Comparison of ENCODE assay signal across 9 cellular contexts in the genomic region with DNA sequence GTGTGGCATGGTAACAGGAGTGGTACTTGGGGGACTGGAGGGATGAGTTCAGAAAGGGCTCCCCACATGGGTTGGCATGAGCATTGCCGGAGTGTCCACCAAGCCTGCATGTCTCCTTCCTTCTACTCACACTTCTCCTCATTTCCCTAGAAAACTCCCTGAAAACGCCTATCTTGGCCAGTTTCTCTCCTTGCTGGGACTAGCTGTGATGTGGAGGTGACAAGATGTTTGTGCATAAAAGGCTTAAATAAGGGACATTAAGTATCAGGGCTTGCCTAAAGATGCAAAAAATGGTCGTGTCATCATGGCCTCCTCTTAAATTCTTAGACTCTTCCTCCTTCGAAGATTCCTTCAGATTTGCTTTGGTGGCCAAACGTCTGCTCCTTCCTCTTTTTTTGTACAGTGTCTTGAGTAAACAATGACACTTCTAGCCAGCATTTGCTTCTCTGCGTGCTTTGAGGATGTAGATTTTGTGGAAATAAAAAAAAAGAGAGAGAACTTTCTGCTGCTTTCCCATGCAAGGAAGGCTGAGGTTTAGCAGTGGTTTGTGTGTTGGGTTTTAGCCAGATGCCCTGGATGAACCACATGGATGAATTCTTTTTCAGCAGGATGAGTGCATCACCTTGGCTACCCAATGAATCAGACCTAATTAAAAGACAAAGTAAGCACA.
A peak's percentile ranks its signal among the peaks of the same experiment; 100 is the strongest.
DNase-seq lines count a peak whose midpoint lies in the region; ATAC-seq, FAIRE-seq and TF ChIP-seq lines count a peak whose summit lies in the region.
"Had no signal": no experiment of that assay in that cellular context is flagged by ENCODE, and none has a peak within 500 bp of the region (broad histone marks: within the 10 kb centered on the region; RNA-seq: fewer than 3 reads in every experiment).

No MANE protein-coding gene starts in this region.

- H3K27ac ChIP-seq in HL-60 (replicated peaks) (peak overlapping the region; percentile 69), WERI-Rb-1 (no peak overlapping the region), A673 (ENCODE audit: low read depth, low read length, poor library complexity, severe bottlenecking) (no peak overlapping the region)

- CTCF ChIA-PET in A673 (lab: Charles Lee) = no interaction called here

- no peak for TF ChIP-seq POLR2A in H54 (IDR thresholded peaks at IDR 0.05; ENCODE audit: low read depth, low read length)

- H3K36me3 ChIP-seq in WERI-Rb-1 = no peaks in the 10 kb centered on the region
- no peaks in the 10 kb centered on the region for H3K36me3 ChIP-seq in A673 (ENCODE audit: insufficient read depth, low read length, poor library complexity, severe bottlenecking)

- FAIRE-seq in H54 (lab: Jason Lieb, UNC) = no peak

- POLR2A ChIA-PET in A673 (lab: Charles Lee; ENCODE audit: low non-redundant PET) = no interaction called here

- DNase-seq in AG08396 (ENCODE audit: low spot score) (peak; percentile 27), HL-60 (ENCODE audit: low read depth in 1 of 2, low spot score in 1 of 2) (peak; percentile 68 to 90), WERI-Rb-1 (no peak), left colon (no peak), H54 (ENCODE audit: insufficient read length, low spot score) (no peak), A673 (ENCODE audit: low spot score) (no peak)
- DNase-seq: activated T-cell treated with anti-CD3 and anti-CD28 coated beads, Interleukin-2, amount 50 U/mL, for 1 hour had no signal

- TF ChIP-seq CTCF in HL-60 (IDR thresholded peaks at IDR 0.05; ENCODE audit: insufficient read depth, low read length) (no peak), WERI-Rb-1 (IDR thresholded peaks at IDR 0.05; ENCODE audit: low read depth, low read length) (peak; percentile 65), A673 (conservative IDR thresholded peaks at IDR 0.05; ENCODE audit: low read depth, low read length) (no peak)

- H3K4me1 ChIP-seq in A673 (ENCODE audit: insufficient read depth, low read length, poor library complexity, severe bottlenecking) = no peaks in the 10 kb centered on the region

- ATAC-seq in left colon (peak; percentile 7), GM21723 (IDR thresholded peaks at IDR 0.05; ENCODE audit: unreplicated experiment) (no peak), HG03159 (IDR thresholded peaks at IDR 0.05; ENCODE audit: unreplicated experiment) (no peak)

- H3K27me3 ChIP-seq in HL-60 (ENCODE audit: insufficient read depth, poor library complexity, severe bottlenecking) (no peaks in the 10 kb centered on the region), WERI-Rb-1 (ENCODE audit: insufficient read depth, low read depth, severe bottlenecking) (no peaks in the 10 kb centered on the region), A673 (replicated peaks; ENCODE audit: insufficient read depth, low read depth, low read length, poor library complexity) (no peaks in the 10 kb centered on the region)

- BruUV-seq in A673 (replicated peaks; lab: Mats Ljungman, UMichigan) = no TSS peak

- intact Hi-C loops in left colon (cut with DNase I, micrococcal nuclease) (no loop called here), A673 (cut with micrococcal nuclease; ENCODE audit: unreplicated experiment) (no loop called here)

- no peak overlapping the region for H3K4me3 ChIP-seq in HL-60 (replicated peaks; ENCODE audit: insufficient read depth, low read length)
- no peak overlapping the region for H3K4me3 ChIP-seq in WERI-Rb-1 (ENCODE audit: low read depth, low read length)
- H3K4me3 ChIP-seq in A673 (ENCODE audit: low read depth, low read length, poor library complexity, severe bottlenecking) = no peak overlapping the region

- no peaks in the 10 kb centered on the region for H3K9me3 ChIP-seq in WERI-Rb-1 (ENCODE audit: severe bottlenecking)
- H3K9me3 ChIP-seq in A673 (ENCODE audit: low read depth, low read length, poor library complexity, severe bottlenecking) = no peaks in the 10 kb centered on the region

Comparison
In these comparisons a context has a peak if more than half of its experiments do, and no peak if none do; other contexts are left out.
1. DNase-seq: peak in AG08396 (single experiment) and HL-60 (2 of 2); none in WERI-Rb-1 (single experiment), left colon (0 of 2), H54 (single experiment) and A673 (single experiment).